33 cellular contexts compared by ENCODE assay signal in genomic region chr6:128844598-128844997, GRCh38. TPM values are rescaled to one million over a fixed set of nuclear protein-coding genes. Genes with fewer than 3 reads are reported as not detected.
"Had no signal": no experiment of that assay in that cellular context is flagged by ENCODE, and none has a peak within 500 bp of the region (broad histone marks: within the 10 kb centered on the region; RNA-seq: fewer than 3 reads in every experiment).

No MANE protein-coding gene starts in this region.

- DNase-seq: activated effector memory CD4-positive, alpha-beta T cell treated with anti-CD3 and anti-CD28 coated beads, Interleukin-2, amount 50 U/mL, for 16 hours; activated effector memory CD4-positive, alpha-beta T cell treated with Interleukin-2 at 50 U/mL for 16 hours; activated gamma-delta T cell; activated gamma-delta T cell treated with Interleukin-2 at 50 U/mL for 16 hours; activated naive CD4-positive, alpha-beta T cell; activated naive CD4-positive, alpha-beta T cell treated with anti-CD3 and anti-CD28 coated beads for 36 hours; activated naive CD4-positive, alpha-beta T cell treated with anti-CD3 and anti-CD28 coated beads, Interleukin-2, amount 10 ng/mL, durations not matched to agents 7 days and 5 days; activated naive CD4-positive, alpha-beta T cell treated with anti-CD3 and anti-CD28 coated beads, Interleukin-2, amount 50 U/mL, for 16 hours; activated naive CD4-positive, alpha-beta T cell treated with Interleukin-2 at 50 U/mL for 16 hours; activated naive CD8-positive, alpha-beta T cell treated with anti-CD3 and anti-CD28 coated beads for 36 hours; activated naive CD8-positive, alpha-beta T cell treated with anti-CD3 and anti-CD28 coated beads, Interleukin-2, amount 10 ng/mL, durations not matched to agents 7 days and 5 days; activated naive CD8-positive, alpha-beta T cell treated with anti-CD3 and anti-CD28 coated beads, Interleukin-2, amount 50 U/mL, for 24 hours; activated T-cell treated with anti-CD3 and anti-CD28 coated beads, Interleukin-2, amount 50 U/mL, for 24 hours; activated T-cell treated with anti-CD3 and anti-CD28 coated beads, Interleukin-2, amount 50 U/mL, for 4 hours; activated T-cell treated with anti-CD3 and anti-CD28 coated beads, Interleukin-2, amount 50 U/mL, for 48 hours; activated T-cell treated with anti-CD3 and anti-CD28 coated beads, Interleukin-2, amount 50 U/mL, for 72 hours; adrenal gland; amniotic stem cell; amygdala; anterior cingulate cortex; aorta; body of pancreas; brain microvascular endothelial cell; caudate nucleus; central memory CD4-positive, alpha-beta T cell; cerebellar nuclear complex had no signal

- H3K27ac ChIP-seq: adrenal gland, ascending aorta, body of pancreas, brain microvascular endothelial cell, breast epithelium, cardiac muscle cell had no signal

- H3K4me3 ChIP-seq: adrenal gland, ascending aorta, body of pancreas, breast epithelium, cardiac muscle cell had no signal

- ATAC-seq: activated naive CD4-positive, alpha-beta T cell treated with anti-CD3 and anti-CD28 coated beads, Interleukin-2, amount 50 U/mL, for 72 hours; activated naive CD8-positive, alpha-beta T cell treated with anti-CD3 and anti-CD28 coated beads, Interleukin-2, amount 50 U/mL, for 24 hours; activated T-cell treated with anti-CD3 and anti-CD28 coated beads, Interleukin-2, amount 50 U/mL, for 4 hours; activated T-cell treated with anti-CD3 and anti-CD28 coated beads, Interleukin-2, amount 50 U/mL, for 72 hours; activated T-helper 17 cell treated with anti-CD3 and anti-CD28 coated beads, Interleukin-2, amount 50 U/mL, for 72 hours; body of pancreas had no signal

- H3K27me3 ChIP-seq: adrenal gland, ascending aorta, body of pancreas, brain microvascular endothelial cell, breast epithelium, cardiac muscle cell had no signal

- H3K36me3 ChIP-seq: adrenal gland, ascending aorta, brain microvascular endothelial cell, breast epithelium, cardiac muscle cell had no signal

- H3K4me1 ChIP-seq: adrenal gland, ascending aorta, body of pancreas, breast epithelium had no signal

- H3K9me3 ChIP-seq: ascending aorta, body of pancreas, breast epithelium had no signal

- FAIRE-seq: astrocyte, bronchial epithelial cell had no signal

RNA-seq across cellular contexts. Expression of gene LAMA2, which starts 38.3 kb away (rescaled TPM):
- total RNA-seq: activated naive CD8-positive, alpha-beta T cell treated with anti-CD3 and anti-CD28 coated beads, Interleukin-2, amount 10 ng/mL, durations not matched to agents 7 days and 5 days had no signal
